Comparison of ENCODE assay signal across 8 cellular contexts in the genomic region with DNA sequence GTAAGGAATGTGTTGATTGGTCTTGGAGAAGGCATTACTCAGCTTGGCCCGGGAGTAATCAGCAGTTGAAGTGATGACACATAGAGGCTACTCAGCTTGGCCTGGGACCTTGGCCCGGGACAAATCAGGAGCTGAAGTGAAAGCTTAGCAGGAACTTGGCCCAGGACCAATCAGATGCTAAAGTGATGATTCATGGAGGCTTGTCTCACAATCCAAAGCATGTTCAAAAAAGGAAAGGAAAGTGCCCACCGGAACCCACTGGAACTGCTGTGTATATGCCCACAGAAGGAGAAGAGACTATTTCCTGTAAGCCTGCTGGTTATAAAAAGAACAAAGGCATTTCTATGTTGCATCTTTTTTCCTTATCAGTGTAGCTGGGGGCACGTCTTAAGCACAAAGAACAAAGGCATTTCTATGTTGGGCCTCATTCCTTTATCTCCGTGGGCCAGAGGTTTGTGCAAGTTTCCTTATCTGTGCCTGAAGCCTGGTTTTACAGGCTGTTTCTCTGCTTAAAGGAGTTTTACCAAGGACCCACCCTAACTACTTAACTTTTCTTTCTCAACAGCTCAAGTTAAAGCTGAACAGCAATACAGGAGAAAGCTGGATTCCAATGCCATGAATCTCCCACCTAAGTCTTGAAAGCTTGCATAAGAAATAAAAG.
DNase-seq lines count a peak whose midpoint lies in the region; ATAC-seq and TF ChIP-seq lines count a peak whose summit lies in the region.

No MANE protein-coding gene starts in this region.

- H3K4me1 ChIP-seq in Caco-2 (peaks cover 7% of the 10 kb centered on the region), foreskin keratinocyte (no peaks in the 10 kb centered on the region), parathyroid adenoma (no peaks in the 10 kb centered on the region)

- CTCF ChIA-PET in Caco-2 (lab: Charles Lee), result no interaction called here
- CTCF ChIA-PET in activated naive CD4-positive, alpha-beta T cell treated with anti-CD3 and anti-CD28 coated beads, Interleukin-2, amount 10 ng/mL, durations not matched to agents 7 days and 5 days (lab: Charles Lee), result no interaction called here

- H3K79me2 ChIP-seq in parathyroid adenoma, result no peaks in the 10 kb centered on the region

- H2AFZ ChIP-seq in parathyroid adenoma, result no peak overlapping the region

- no peak overlapping the region for H3K27ac Mint-ChIP-seq in Caco-2 (ENCODE audit: unreplicated experiment)
- H3K27ac Mint-ChIP-seq in activated naive CD4-positive, alpha-beta T cell treated with anti-CD3 and anti-CD28 coated beads, Interleukin-2, amount 10 ng/mL, durations not matched to agents 7 days and 5 days, result no peak overlapping the region

- POLR2A ChIA-PET in Caco-2 (lab: Charles Lee), result no interaction called here

- ATAC-seq in foreskin keratinocyte, result peak; percentile 35
- no peak for ATAC-seq in HG02973 (IDR thresholded peaks at IDR 0.05; ENCODE audit: unreplicated experiment)

- BruUV-seq in Caco-2 (replicated peaks; lab: Mats Ljungman, UMichigan), result no TSS peak

- no peaks in the 10 kb centered on the region for H3K36me3 ChIP-seq in Caco-2 (ENCODE audit: control insufficient read depth, insufficient read depth, low read length)
- no peaks in the 10 kb centered on the region for H3K36me3 ChIP-seq in parathyroid adenoma (ENCODE audit: control insufficient read depth, insufficient read depth, low read length)

- H3K4me3 ChIP-seq in Caco-2 (ENCODE audit: low read depth, low read length) (no peak overlapping the region), parathyroid adenoma (ENCODE audit: low read depth, low read length) (no peak overlapping the region)

- H3K27me3 Mint-ChIP-seq in Caco-2 (ENCODE audit: insufficient read depth, unreplicated experiment), result no peaks in the 10 kb centered on the region
- no peaks in the 10 kb centered on the region for H3K27me3 Mint-ChIP-seq in activated naive CD4-positive, alpha-beta T cell treated with anti-CD3 and anti-CD28 coated beads, Interleukin-2, amount 10 ng/mL, durations not matched to agents 7 days and 5 days

- H3K27me3 ChIP-seq in Caco-2 (replicated peaks; ENCODE audit: control insufficient read depth, insufficient read depth, low read length), result no peaks in the 10 kb centered on the region
- H3K27me3 ChIP-seq in foreskin keratinocyte, result no peaks in the 10 kb centered on the region
- no peaks in the 10 kb centered on the region for H3K27me3 ChIP-seq in parathyroid adenoma (ENCODE audit: control insufficient read depth, insufficient read depth, low read length)

- no peak for TF ChIP-seq CTCF in Caco-2 (IDR thresholded peaks at IDR 0.05; ENCODE audit: insufficient read depth in 1 of 2, low read depth in 1 of 2, low read length in 1 of 2, severe bottlenecking in 1 of 2, unreplicated experiment in 1 of 2)
- no peak for TF ChIP-seq CTCF in foreskin keratinocyte (conservative IDR thresholded peaks at IDR 0.05)
- no peak for TF ChIP-seq CTCF in parathyroid adenoma (IDR thresholded peaks at IDR 0.05)

- H3K27ac ChIP-seq in foreskin keratinocyte (no peak overlapping the region), parathyroid adenoma (no peak overlapping the region)

- no peak overlapping the region for H3K9ac ChIP-seq in parathyroid adenoma

- no peak overlapping the region for H3K4me3 Mint-ChIP-seq in Caco-2 (ENCODE audit: unreplicated experiment)
- H3K4me3 Mint-ChIP-seq in activated naive CD4-positive, alpha-beta T cell treated with anti-CD3 and anti-CD28 coated beads, Interleukin-2, amount 10 ng/mL, durations not matched to agents 7 days and 5 days, result no peak overlapping the region

- H3K9me3 ChIP-seq in Caco-2, result no peaks in the 10 kb centered on the region
- no peaks in the 10 kb centered on the region for H3K9me3 ChIP-seq in parathyroid adenoma (ENCODE audit: control insufficient read depth, low read length)

- intact Hi-C loops in Caco-2 (cut with micrococcal nuclease; ENCODE audit: unreplicated experiment), result no loop called here

- no peaks in the 10 kb centered on the region for H3K36me3 Mint-ChIP-seq in Caco-2 (ENCODE audit: insufficient read depth, unreplicated experiment)
- H3K36me3 Mint-ChIP-seq in activated naive CD4-positive, alpha-beta T cell treated with anti-CD3 and anti-CD28 coated beads, Interleukin-2, amount 10 ng/mL, durations not matched to agents 7 days and 5 days, result no peaks in the 10 kb centered on the region

- peak overlapping the region; percentile 12 for H3K4me2 ChIP-seq in parathyroid adenoma (ENCODE audit: low read length)

- peaks cover 19% of the 10 kb centered on the region for H3K9me3 Mint-ChIP-seq in Caco-2 (ENCODE audit: unreplicated experiment)
- H3K9me3 Mint-ChIP-seq in activated naive CD4-positive, alpha-beta T cell treated with anti-CD3 and anti-CD28 coated beads, Interleukin-2, amount 10 ng/mL, durations not matched to agents 7 days and 5 days, result no peaks in the 10 kb centered on the region

- DNase-seq in Caco-2 (peak; percentile 26 to 58), SW480 (ENCODE audit: low spot score) (peak; percentile 35), foreskin keratinocyte (peak; percentile 3 to 56), SHP77 treated with DMSO at 0.1 percent for 48 hours (lab: John Stamatoyannopoulos, UW) (no peak), DMS 273 treated with DMSO at 0.1 percent for 48 hours (lab: John Stamatoyannopoulos, UW) (no peak)
- no peak for DNase-seq in activated naive CD4-positive, alpha-beta T cell treated with anti-CD3 and anti-CD28 coated beads, Interleukin-2, amount 10 ng/mL, durations not matched to agents 7 days and 5 days

- H3K4me1 Mint-ChIP-seq in Caco-2 (ENCODE audit: low read depth, unreplicated experiment), result no peaks in the 10 kb centered on the region
- no peaks in the 10 kb centered on the region for H3K4me1 Mint-ChIP-seq in activated naive CD4-positive, alpha-beta T cell treated with anti-CD3 and anti-CD28 coated beads, Interleukin-2, amount 10 ng/mL, durations not matched to agents 7 days and 5 days

Comparison
In these comparisons a context has a peak if more than half of its experiments do, and no peak if none do; other contexts are left out.
1. DNase-seq: peak in Caco-2 (2 of 2), SW480 (single experiment) and foreskin keratinocyte (2 of 2); none in activated naive CD4-positive, alpha-beta T cell treated with anti-CD3 and anti-CD28 coated beads, Interleukin-2, amount 10 ng/mL, durations not matched to agents 7 days and 5 days (single experiment), SHP77 treated with DMSO at 0.1 percent for 48 hours (single experiment) and DMS 273 treated with DMSO at 0.1 percent for 48 hours (single experiment).